27 cellular contexts compared by ENCODE assay signal in the genomic region with DNA sequence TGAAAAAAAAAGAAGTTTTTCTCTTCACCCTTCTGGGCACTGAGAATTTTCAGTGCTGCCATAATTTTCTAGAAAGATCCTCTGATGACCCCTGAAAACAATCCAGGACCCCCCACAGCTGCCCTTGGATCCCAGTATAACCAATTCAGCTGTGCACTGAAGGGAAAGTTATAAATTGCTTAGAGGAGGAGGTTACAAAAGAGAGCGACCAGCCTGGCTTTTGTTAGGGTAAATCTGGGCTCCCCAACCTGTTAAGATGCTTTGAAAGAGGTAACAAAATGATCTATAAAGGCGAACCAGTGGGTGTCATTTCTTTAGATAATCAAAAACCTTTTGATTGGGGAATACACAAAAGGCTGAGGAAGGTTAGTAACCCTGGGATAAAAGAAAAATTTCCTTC.
"Had no signal": no experiment of that assay in that cellular context is flagged by ENCODE, and none has a peak within 500 bp of the region (broad histone marks: within the 10 kb centered on the region; RNA-seq: fewer than 3 reads in every experiment).

No MANE protein-coding gene starts in this region.

- H3K27me3 ChIP-seq: brain microvascular endothelial cell, MG63, Peyer's patch, SJSA1 had no signal

- H3K4me2 ChIP-seq: SK-N-SH had no signal

- ATAC-seq: activated CD4-positive, alpha-beta T cell treated with anti-CD3 and anti-CD28 coated beads for 36 hours; activated CD4-positive, CD25-positive, alpha-beta regulatory T cell treated with anti-CD3 and anti-CD28 coated beads, Interleukin-2, amount 50 U/mL, for 24 hours; activated naive CD8-positive, alpha-beta T cell treated with anti-CD3 and anti-CD28 coated beads, Interleukin-2, amount 50 U/mL, for 24 hours; PC-3 had no signal

- H3K27ac ChIP-seq: brain microvascular endothelial cell, Peyer's patch, SJSA1 had no signal

- DNase-seq: activated CD4-positive, alpha-beta memory T cell treated with anti-CD3 and anti-CD28 coated beads for 36 hours; activated CD4-positive, alpha-beta T cell treated with anti-CD3 and anti-CD28 coated beads for 36 hours; activated CD4-positive, alpha-beta T cell treated with anti-CD3 and anti-CD28 coated beads, Interleukin-2, amount 50 U/mL, for 1 hour; activated CD8-positive, alpha-beta memory T cell treated with anti-CD3 and anti-CD28 coated beads, Interleukin-2, amount 50 U/mL, for 4 hours; activated effector memory CD4-positive, alpha-beta T cell treated with Interleukin-2 at 50 U/mL for 16 hours; activated naive CD4-positive, alpha-beta T cell treated with anti-CD3 and anti-CD28 coated beads, Interleukin-2, amount 10 ng/mL, durations not matched to agents 7 days and 5 days; activated naive CD8-positive, alpha-beta T cell treated with anti-CD3 and anti-CD28 coated beads, Interleukin-2, amount 50 U/mL, for 24 hours; activated T-cell treated with anti-CD3 and anti-CD28 coated beads, Interleukin-2, amount 50 U/mL, for 48 hours; anterior cingulate cortex; brain microvascular endothelial cell; central memory CD4-positive, alpha-beta T cell; MG63; MV-4-11; NCI-H1092; NCI-H1436 treated with DMSO at 0.1 percent for 48 hours; NCI-H1694 treated with DMSO at 0.1 percent for 48 hours; NCI-H2029; NCI-H345; NCI-H524 treated with DMSO at 0.1 percent for 48 hours; NK-92 treated with Interleukin-12 subunit alpha and Interleukin-12 subunit beta, amount 100 ng/mL, for 24 hours; PC-3; Peyer's patch; RPMI8226; SHP77 treated with DMSO at 0.1 percent for 48 hours; SK-N-SH had no signal

- H3K4me1 ChIP-seq: Peyer's patch had no signal

- H3K4me3 ChIP-seq: MG63, Peyer's patch, SJSA1 had no signal

- H3K9me2 ChIP-seq: SK-N-SH had no signal

- H3K36me3 ChIP-seq: brain microvascular endothelial cell, MG63, Peyer's patch, SJSA1 had no signal

- H3K9ac ChIP-seq: SK-N-SH had no signal

- H3K9me3 ChIP-seq: MG63, Peyer's patch, SJSA1, SK-N-SH had no signal
